ENCODE assay signal across 17 cellular contexts in genomic region chr3:113890256-113890900, GRCh38. TPM values are rescaled to one million over a fixed set of nuclear protein-coding genes. Genes with fewer than 3 reads are reported as not detected.
DNase-seq lines count a peak whose midpoint lies in the region; ATAC-seq, FAIRE-seq and TF ChIP-seq lines count a peak whose summit lies in the region.
"Had no signal": no experiment of that assay in that cellular context is flagged by ENCODE, and none has a peak within 500 bp of the region (broad histone marks: within the 10 kb centered on the region; RNA-seq: fewer than 3 reads in every experiment).

No MANE protein-coding gene starts in this region.

- FAIRE-seq in GM12878 (lab: Jason Lieb, UNC) = no peak

- H3K36me3 ChIP-seq in Caco-2 (ENCODE audit: control insufficient read depth, insufficient read depth, low read length) (no peaks in the 10 kb centered on the region), GM12878 (ENCODE audit: control insufficient read depth in 2 of 2, insufficient read depth in 2 of 2, low read length in 1 of 2) (no peaks in the 10 kb centered on the region), mesendoderm (ENCODE audit: control insufficient read depth, insufficient read depth, low read length) (no peaks in the 10 kb centered on the region)
- H3K36me3 ChIP-seq: HAP-1 had no signal

- SMC1A ChIA-PET in GM12878 (lab: Charles Lee; ENCODE audit: uncharacterized antibody, unreplicated experiment) = interaction anchor here (1.0 to 1.4 kb wide), 2 partner anchors 46 to 150 kb away, joined by 3 to 4 read pairs; no protein-coding TSS in a partner anchor

- RAD21 ChIA-PET in GM12878 (lab: Charles Lee; ENCODE audit: unreplicated experiment) = interaction anchor here (1.3 kb wide), 1 partner anchor 150 kb away, joined by 3 read pairs; no protein-coding TSS in a partner anchor

- no peak overlapping the region for H2BK5ac ChIP-seq in mesendoderm (ENCODE audit: low read length)

- no peak overlapping the region for H3K23ac ChIP-seq in mesendoderm (ENCODE audit: low read length)

- no peak overlapping the region for H2AFZ ChIP-seq in GM12878 (ENCODE audit: control insufficient read depth, low read depth, low read length)

- ATAC-seq in GM12878 (peak; percentile 58), left cardiac atrium (no peak)
- no peak for ATAC-seq in activated T-cell treated with anti-CD3 and anti-CD28 coated beads, Interleukin-2, amount 50 U/mL, for 4 hours
- ATAC-seq: activated CD4-positive, CD25-positive, alpha-beta regulatory T cell treated with anti-CD3 and anti-CD28 coated beads, Interleukin-2, amount 50 U/mL, for 24 hours; stimulated activated memory B cell treated with anti-CD40 and anti-IgM and Interleukin-4, amounts not matched to agents 10 μg/mL and 1 μg/mL and 100 μg/mL, for 72 hours had no signal

- BruUV-seq in Caco-2 (replicated peaks; lab: Mats Ljungman, UMichigan) (no TSS peak), GM12878 (replicated peaks; lab: Mats Ljungman, UMichigan) (no TSS peak)

- in situ Hi-C loops in GM12878 (cut with MboI) = no loop called here

- H3K27ac ChIP-seq in GM12878 (ENCODE audit: control insufficient read depth, insufficient read depth) = no peak overlapping the region
- no peak overlapping the region for H3K27ac ChIP-seq in mesendoderm (ENCODE audit: low read depth, low read length)

- POLR2A ChIA-PET in Caco-2 (lab: Charles Lee) = no interaction called here
- POLR2A ChIA-PET in GM12878 (lab: Charles Lee) = no interaction called here

- H3K4ac ChIP-seq in mesendoderm (ENCODE audit: low read depth, low read length) = no peak overlapping the region

- H4K8ac ChIP-seq in mesendoderm (ENCODE audit: low read depth, low read length) = no peak overlapping the region

- H2BK120ac ChIP-seq in mesendoderm (ENCODE audit: low read depth, low read length) = no peak overlapping the region

- H3K27me3 Mint-ChIP-seq in Caco-2 (ENCODE audit: insufficient read depth, unreplicated experiment) = no peaks in the 10 kb centered on the region
- H3K27me3 Mint-ChIP-seq in activated T-cell treated with anti-CD3 and anti-CD28 coated beads, Interleukin-2, amount 50 U/mL, for 4 hours (ENCODE audit: low read depth) = no peaks in the 10 kb centered on the region
- H3K27me3 Mint-ChIP-seq: dendritic cell treated with granulocyte-macrophage colony-stimulating factor and Interleukin-4, amounts not matched to agents 40 ng/mL and 50 ng/mL, for 4 days; stimulated activated memory B cell treated with anti-CD40 and anti-IgM and Interleukin-4, amounts not matched to agents 10 μg/mL and 1 μg/mL and 100 μg/mL, for 72 hours had no signal

- H3K4me3 Mint-ChIP-seq in Caco-2 (ENCODE audit: unreplicated experiment) = no peak overlapping the region
- no peak overlapping the region for H3K4me3 Mint-ChIP-seq in activated T-cell treated with anti-CD3 and anti-CD28 coated beads, Interleukin-2, amount 50 U/mL, for 4 hours
- H3K4me3 Mint-ChIP-seq: dendritic cell treated with granulocyte-macrophage colony-stimulating factor and Interleukin-4, amounts not matched to agents 40 ng/mL and 50 ng/mL, for 4 days; stimulated activated memory B cell treated with anti-CD40 and anti-IgM and Interleukin-4, amounts not matched to agents 10 μg/mL and 1 μg/mL and 100 μg/mL, for 72 hours had no signal

- H4K5ac ChIP-seq in mesendoderm (ENCODE audit: low read length) = no peak overlapping the region

- no peaks in the 10 kb centered on the region for H3K9me3 Mint-ChIP-seq in Caco-2 (ENCODE audit: unreplicated experiment)
- no peaks in the 10 kb centered on the region for H3K9me3 Mint-ChIP-seq in activated T-cell treated with anti-CD3 and anti-CD28 coated beads, Interleukin-2, amount 50 U/mL, for 4 hours
- H3K9me3 Mint-ChIP-seq: dendritic cell treated with granulocyte-macrophage colony-stimulating factor and Interleukin-4, amounts not matched to agents 40 ng/mL and 50 ng/mL, for 4 days; stimulated activated memory B cell treated with anti-CD40 and anti-IgM and Interleukin-4, amounts not matched to agents 10 μg/mL and 1 μg/mL and 100 μg/mL, for 72 hours had no signal

- no peaks in the 10 kb centered on the region for H3K4me1 Mint-ChIP-seq in Caco-2 (ENCODE audit: low read depth, unreplicated experiment)
- H3K4me1 Mint-ChIP-seq in activated T-cell treated with anti-CD3 and anti-CD28 coated beads, Interleukin-2, amount 50 U/mL, for 4 hours (ENCODE audit: low read depth) = no peaks in the 10 kb centered on the region
- H3K4me1 Mint-ChIP-seq: stimulated activated memory B cell treated with anti-CD40 and anti-IgM and Interleukin-4, amounts not matched to agents 10 μg/mL and 1 μg/mL and 100 μg/mL, for 72 hours had no signal

- H3K36me3 Mint-ChIP-seq in Caco-2 (ENCODE audit: insufficient read depth, unreplicated experiment) = no peaks in the 10 kb centered on the region
- no peaks in the 10 kb centered on the region for H3K36me3 Mint-ChIP-seq in activated T-cell treated with anti-CD3 and anti-CD28 coated beads, Interleukin-2, amount 50 U/mL, for 4 hours (ENCODE audit: insufficient read depth)
- H3K36me3 Mint-ChIP-seq: stimulated activated memory B cell treated with anti-CD40 and anti-IgM and Interleukin-4, amounts not matched to agents 10 μg/mL and 1 μg/mL and 100 μg/mL, for 72 hours had no signal

- H3K9me3 ChIP-seq in Caco-2 (no peaks in the 10 kb centered on the region), GM12878 (replicated peaks; ENCODE audit: control insufficient read depth, insufficient read depth, low read length) (no peaks in the 10 kb centered on the region)
- H3K9me3 ChIP-seq: HAP-1 had no signal

- H3K9ac ChIP-seq in GM12878 (ENCODE audit: control insufficient read depth, insufficient read depth, low read length) = no peak overlapping the region
- no peak overlapping the region for H3K9ac ChIP-seq in mesendoderm (ENCODE audit: low read length)

- DNase-seq in Caco-2 (peak; percentile 27 to 43), HuH-7.5 (ENCODE audit: low spot score) (peak; percentile 38), GM12878 (ENCODE audit: low read depth, low spot score) (no peak), mesendoderm (peak; percentile 28), ureter (ENCODE audit: low spot score) (no peak), HPDE6-E6E7 (ENCODE audit: extremely low spot score) (no peak), left cardiac atrium (no peak)
- no peak for DNase-seq in activated T-cell treated with anti-CD3 and anti-CD28 coated beads, Interleukin-2, amount 50 U/mL, for 4 hours
- DNase-seq: activated T-cell treated with anti-CD3 and anti-CD28 coated beads for 4 hours; amygdala; NCI-H1694; NCI-H774; stimulated activated CD4-positive, alpha-beta T cell treated with anti-CD3 and anti-CD28 coated beads, Interleukin-2, amount 100 ng/mL, for 24 hours had no signal

- intact Hi-C loops in Caco-2 (cut with micrococcal nuclease; ENCODE audit: unreplicated experiment) = loop anchor here (1.0 to 2.0 kb wide), 2 partner anchors 46 to 52 kb away; partner anchors contain the start of gene GRAMD1C
- intact Hi-C loops in GM12878 (cut with micrococcal nuclease; ENCODE audit: unreplicated experiment) = no loop called here
- intact Hi-C loops in left cardiac atrium (cut with DNase I) = no loop called here

- no peaks in the 10 kb centered on the region for H3K79me1 ChIP-seq in mesendoderm (ENCODE audit: low read length)

- H2AK5ac ChIP-seq in mesendoderm (ENCODE audit: low read length) = no peak overlapping the region

- no peak for TF ChIP-seq POLR2A in GM12878 (IDR thresholded peaks at IDR 0.05; ENCODE audit: low read depth, low read length)

- H3K4me1 ChIP-seq in Caco-2 (no peaks in the 10 kb centered on the region), GM12878 (ENCODE audit: control insufficient read depth, insufficient read depth, low read length) (no peaks in the 10 kb centered on the region), mesendoderm (ENCODE audit: control insufficient read depth, low read depth, low read length) (no peaks in the 10 kb centered on the region)

- CTCF ChIA-PET in Caco-2 (lab: Charles Lee) (interaction anchor here (1.0 to 1.4 kb wide), 2 partner anchors 46 to 52 kb away, joined by 6 to 11 read pairs; partner anchors contain the start of gene GRAMD1C), GM12878 (lab: Yijun Ruan, JAX) (interaction anchor here (0.8 to 1.4 kb wide), 3 partner anchors 23 to 106 kb away, joined by 3 to 4 read pairs (median 4); no protein-coding TSS in a partner anchor)

- H4K20me1 ChIP-seq in GM12878 (ENCODE audit: control insufficient read depth, insufficient read depth) = no peaks in the 10 kb centered on the region

- H3K4me2 ChIP-seq in GM12878 (ENCODE audit: control insufficient read depth, insufficient read depth) = no peak overlapping the region
- no peak overlapping the region for H3K4me2 ChIP-seq in mesendoderm (ENCODE audit: low read length)

- no peak for TF ChIP-seq CTCF in Caco-2 (IDR thresholded peaks at IDR 0.05; ENCODE audit: insufficient read depth in 1 of 2, low read depth in 1 of 2, low read length in 1 of 2, severe bottlenecking in 1 of 2, unreplicated experiment in 1 of 2)
- TF ChIP-seq CTCF in GM12878 (IDR thresholded peaks at IDR 0.05 in 2 of 3, conservative IDR thresholded peaks at IDR 0.05 in 1 of 3; ENCODE audit: control insufficient read depth in 2 of 3, extremely low read depth in 1 of 3, insufficient read depth in 1 of 3, low read depth in 3 of 3, low read length in 3 of 3) = 0 out of 6 replicates have a peak, but pooled peaks of 1 of the 3 experiments have one; percentile 13

- WGBS in GM12878 (ENCODE audit: insufficient coverage, insufficient replicate concordance, low lambda C conversion rate, missing lambda C conversion rate) = 65% methylated on average over 8 of the region's 8 CpGs
- no CpG with 5 or more reads among the region's 8 CpGs for WGBS in mesendoderm (ENCODE audit: extremely low coverage, insufficient coverage, low lambda C conversion rate)

- H3K4me3 ChIP-seq in Caco-2 (ENCODE audit: low read depth, low read length) (no peak overlapping the region), GM12878 (no peak overlapping the region), mesendoderm (ENCODE audit: low read length) (no peak overlapping the region)
- H3K4me3 ChIP-seq: HAP-1 had no signal

- no peak overlapping the region for H3K27ac Mint-ChIP-seq in Caco-2 (ENCODE audit: unreplicated experiment)
- H3K27ac Mint-ChIP-seq: dendritic cell treated with granulocyte-macrophage colony-stimulating factor and Interleukin-4, amounts not matched to agents 40 ng/mL and 50 ng/mL, for 4 days; stimulated activated memory B cell treated with anti-CD40 and anti-IgM and Interleukin-4, amounts not matched to agents 10 μg/mL and 1 μg/mL and 100 μg/mL, for 72 hours had no signal

- H3K27me3 ChIP-seq in Caco-2 (replicated peaks; ENCODE audit: control insufficient read depth, insufficient read depth, low read length) (no peaks in the 10 kb centered on the region), GM12878 (replicated peaks in 1 of 2; ENCODE audit: control insufficient read depth in 2 of 2, insufficient read depth in 2 of 2, low read length in 1 of 2) (no peaks in the 10 kb centered on the region), mesendoderm (ENCODE audit: insufficient read depth, low read length, poor library complexity) (no peaks in the 10 kb centered on the region)

- no peaks in the 10 kb centered on the region for H3K79me2 ChIP-seq in GM12878 (ENCODE audit: control insufficient read depth, insufficient read depth, low read length)
- H3K79me2 ChIP-seq in mesendoderm (ENCODE audit: control insufficient read depth, insufficient read depth, low read length) = no peaks in the 10 kb centered on the region

- TF ChIP-seq RAD21 in GM12878 (IDR thresholded peaks at IDR 0.05; ENCODE audit: insufficient read depth, low read depth, low read length) = no peak

- no peak overlapping the region for H2BK15ac ChIP-seq in mesendoderm (replicated peaks; ENCODE audit: low read depth)

- TF ChIP-seq EP300 in GM12878 (IDR thresholded peaks at IDR 0.05; ENCODE audit: borderline replicate concordance in 1 of 2, control insufficient read depth in 1 of 2, low read depth in 2 of 2, low read length in 2 of 2) = no peak

- no peak overlapping the region for H3K18ac ChIP-seq in mesendoderm (ENCODE audit: low read length)

- H3K56ac ChIP-seq in mesendoderm (ENCODE audit: low read length) = no peak overlapping the region

RNA-seq across cellular contexts. Expression of gene GRAMD1C, which starts 51.8 kb away (rescaled TPM):
- 3.9 and 4.2 TPM in 2 replicates for total RNA-seq in Caco-2 (2022)
- total RNA-seq in GM12878 (2013; cell fraction: nucleolus; rRNA removed) = 59.2 and 61.5 TPM in 2 replicates
- 3.8 and 5.9 TPM in 2 replicates for total RNA-seq in GM12878 (2014; rRNA removed)
- 9.2 and 9.8 TPM in 2 replicates for total RNA-seq in GM12878 (2014; rRNA removed; fragmentation: Illumina TruSeq; extraction: Trizol)
- 5.5 TPM in 2 replicates for total RNA-seq in GM12878 (2021)
- 11.4 TPM for polyA plus RNA-seq in GM12878 (2011; ENCODE audit: low read depth)
- 5.4 and 9.1 TPM in 2 replicates for polyA plus RNA-seq in GM12878 (2011; rRNA removed)
- 0.64 and 2.1 TPM in 2 replicates for polyA plus RNA-seq in GM12878 (2011; cell fraction: cytosol; rRNA removed)
- 5.1 and 6.4 TPM in 2 replicates for polyA plus RNA-seq in GM12878 (2011; cell fraction: nucleus; rRNA removed)
- 0.87 and 1.5 TPM in 2 replicates for polyA plus RNA-seq in GM12878 (2012)
- 6.1 and 7.6 TPM in 2 replicates for polyA plus RNA-seq in GM12878 (2014; fragmentation: Illumina TruSeq; extraction: Trizol)
- polyA plus RNA-seq in GM12878 (2014; fragmentation: Nextera tagmentation; extraction: Ambion mirVana) = 1 to 10 TPM; 3.2 to 8.4 TPM
- 2.5 and 3.8 TPM in 2 replicates for polyA plus RNA-seq in GM12878 (2014; rRNA removed)
- polyA plus RNA-seq in GM12878 (2016; fragmentation: Nextera tagmentation; extraction: Ambion mirVana) = 1 to 10 TPM; 4.9 to 8.8 TPM
- 1.1 and 2.3 TPM in 2 replicates for polyA minus RNA-seq in GM12878 (2011; rRNA and poly(A)+ RNA removed)
- 2.3 TPM in 2 replicates for polyA minus RNA-seq in GM12878 (2011; cell fraction: cytosol; rRNA and poly(A)+ RNA removed)
- polyA minus RNA-seq in GM12878 (2011; cell fraction: nucleus; rRNA and poly(A)+ RNA removed) = 1.9 and 5.2 TPM in 2 replicates
- 0.80 TPM for polyA plus RNA-seq in mesendoderm (2013, experiment 1 of 2)
- 0.53 TPM for polyA plus RNA-seq in mesendoderm (2013, experiment 2 of 2)
- total RNA-seq in activated T-cell treated with anti-CD3 and anti-CD28 coated beads, Interleukin-2, amount 50 U/mL, for 4 hours = not detected
- 11.1 TPM for total RNA-seq in ureter
- 1 to 10 TPM; 2.0 to 2.1 TPM for total RNA-seq in left cardiac atrium

RNA-seq across cellular contexts. Expression of gene ZDHHC23, which starts 57.4 kb away (rescaled TPM):
- 9.0 and 9.1 TPM in 2 replicates for total RNA-seq in Caco-2 (2022)
- 11.9 and 13.9 TPM in 2 replicates for total RNA-seq in GM12878 (2013; cell fraction: nucleolus; rRNA removed)
- total RNA-seq in GM12878 (2014; rRNA removed) = 3.2 and 4.3 TPM in 2 replicates
- 3.3 and 3.5 TPM in 2 replicates for total RNA-seq in GM12878 (2014; rRNA removed; fragmentation: Illumina TruSeq; extraction: Trizol)
- 3.3 and 4.6 TPM in 2 replicates for total RNA-seq in GM12878 (2021)
- polyA plus RNA-seq in GM12878 (2011; ENCODE audit: low read depth) = 0.70 TPM
- polyA plus RNA-seq in GM12878 (2011; rRNA removed) = 2.6 and 3.1 TPM in 2 replicates
- polyA plus RNA-seq in GM12878 (2011; cell fraction: cytosol; rRNA removed) = 1.0 TPM in 2 replicates
- 5.9 and 6.7 TPM in 2 replicates for polyA plus RNA-seq in GM12878 (2011; cell fraction: nucleus; rRNA removed)
- polyA plus RNA-seq in GM12878 (2012) = 0.79 and 1.6 TPM in 2 replicates
- 4.3 and 5.0 TPM in 2 replicates for polyA plus RNA-seq in GM12878 (2014; fragmentation: Illumina TruSeq; extraction: Trizol)
- 1 to 10 TPM in 1 of 2 experiments, under 1 TPM in 1; 0.79 to 1.0 TPM for polyA plus RNA-seq in GM12878 (2014; fragmentation: Nextera tagmentation; extraction: Ambion mirVana)
- polyA plus RNA-seq in GM12878 (2014; rRNA removed) = 3.2 and 3.8 TPM in 2 replicates
- 1 to 10 TPM in 1 of 2 experiments, under 1 TPM in 1; 0.95 to 1.4 TPM for polyA plus RNA-seq in GM12878 (2016; fragmentation: Nextera tagmentation; extraction: Ambion mirVana)
- polyA minus RNA-seq in GM12878 (2011; rRNA and poly(A)+ RNA removed) = 3.6 and 4.0 TPM in 2 replicates
- 0.94 and 1.2 TPM in 2 replicates for polyA minus RNA-seq in GM12878 (2011; cell fraction: cytosol; rRNA and poly(A)+ RNA removed)
- 3.2 and 4.5 TPM in 2 replicates for polyA minus RNA-seq in GM12878 (2011; cell fraction: nucleus; rRNA and poly(A)+ RNA removed)
- polyA plus RNA-seq in mesendoderm (2013, experiment 1 of 2) = 3.1 TPM
- polyA plus RNA-seq in mesendoderm (2013, experiment 2 of 2) = 3.7 TPM
- total RNA-seq in activated T-cell treated with anti-CD3 and anti-CD28 coated beads, Interleukin-2, amount 50 U/mL, for 4 hours = 1 to 10 TPM; 2.8 to 3.9 (median 3.8) TPM
- 10.4 TPM for total RNA-seq in ureter
- total RNA-seq in left cardiac atrium = 1 to 10 TPM; 2.2 TPM

Comparison
In these comparisons a context has a peak if more than half of its experiments do, and no peak if none do; other contexts are left out.
1. DNase-seq: peak in Caco-2 (2 of 2), HuH-7.5 (single experiment) and mesendoderm (single experiment); none in GM12878 (single experiment), activated T-cell treated with anti-CD3 and anti-CD28 coated beads, Interleukin-2, amount 50 U/mL, for 4 hours (single experiment), ureter (single experiment), HPDE6-E6E7 (single experiment) and left cardiac atrium (single experiment).